Comparison of ENCODE assay signal across 1 cellular context in the genomic region with DNA sequence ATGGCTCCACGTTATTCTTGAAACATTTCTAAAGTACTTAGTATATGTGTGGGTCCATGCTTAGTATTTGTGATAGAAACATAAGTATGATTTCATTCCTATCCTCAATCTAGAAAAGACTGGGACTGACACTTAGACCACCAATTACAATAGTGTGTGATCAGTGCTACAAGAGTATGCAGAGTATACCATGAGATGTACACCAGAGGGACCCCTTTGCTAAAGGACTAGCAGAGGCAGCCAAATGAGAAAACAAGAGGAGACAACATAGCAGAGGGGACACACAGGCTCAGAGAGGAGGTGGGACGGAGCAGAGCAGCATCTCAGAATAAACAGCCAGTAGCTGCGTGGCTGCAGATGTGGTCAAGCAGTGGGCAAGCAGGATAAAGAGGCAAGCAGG.
TF ChIP-seq lines count a peak whose summit lies in the region.

No MANE protein-coding gene starts in this region.

TF ChIP-seq in H1, 55 proteins besides CTCF, POLR2A, EP300 and RAD21:
- no peak for TF ChIP-seq KDM1A (IDR thresholded peaks at IDR 0.05; ENCODE audit: borderline replicate concordance, low read length)
- TF ChIP-seq SUZ12 (IDR thresholded peaks at IDR 0.05; ENCODE audit: low read length), result no peak
- no peak for TF ChIP-seq CTBP2 (IDR thresholded peaks at IDR 0.05; ENCODE audit: borderline replicate concordance, insufficient read depth, insufficient read length, low read length)
- no peak for TF ChIP-seq BACH1 (IDR thresholded peaks at IDR 0.05; ENCODE audit: low read length)
- no peak for TF ChIP-seq RFX5 (IDR thresholded peaks at IDR 0.05; ENCODE audit: borderline replicate concordance, low read depth, low read length)
